Comparison of ENCODE assay signal across 11 cellular contexts in the genomic region with DNA sequence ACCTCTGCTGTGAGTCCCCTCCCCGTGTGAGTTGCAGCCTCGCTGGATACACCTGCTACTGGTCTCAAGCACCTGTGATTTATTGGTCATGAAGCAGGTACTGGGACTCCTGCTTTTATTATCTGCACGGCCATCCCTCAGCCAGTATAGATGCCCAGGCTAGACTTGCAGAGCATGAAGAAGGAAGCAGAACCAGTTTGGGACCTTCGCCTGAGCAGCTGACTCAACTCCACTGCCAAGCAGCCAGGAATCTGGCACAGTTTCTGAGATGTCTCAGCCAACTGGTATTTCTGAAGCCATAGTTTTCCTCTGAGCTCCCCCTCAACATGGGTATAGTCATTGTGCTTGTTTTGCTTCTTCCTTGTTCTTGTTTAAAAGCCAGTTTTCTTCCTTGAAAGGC. TPM values are rescaled to one million over a fixed set of nuclear protein-coding genes. Genes with fewer than 3 reads are reported as not detected.
DNase-seq lines count a peak whose midpoint lies in the region; ATAC-seq, FAIRE-seq and TF ChIP-seq lines count a peak whose summit lies in the region.
"Had no signal": no experiment of that assay in that cellular context is flagged by ENCODE, and none has a peak within 500 bp of the region (broad histone marks: within the 10 kb centered on the region; RNA-seq: fewer than 3 reads in every experiment).

No MANE protein-coding gene starts in this region.

- H2AFZ ChIP-seq in keratinocyte (ENCODE audit: control insufficient read depth, low read length) = peak overlapping the region; percentile 85

- H3K4me1 ChIP-seq in body of pancreas (no peaks in the 10 kb centered on the region), keratinocyte (ENCODE audit: control insufficient read depth, extremely low read depth, insufficient read depth, low read length) (peaks cover 18% of the 10 kb centered on the region), upper lobe of right lung (no peaks in the 10 kb centered on the region)

- no peak for TF ChIP-seq POLR2A in body of pancreas (IDR thresholded peaks at IDR 0.05)

- no peaks in the 10 kb centered on the region for H3K36me3 Mint-ChIP-seq in stimulated activated memory B cell treated with anti-CD40 and anti-IgM and Interleukin-4, amounts not matched to agents 10 μg/mL and 1 μg/mL and 100 μg/mL, for 72 hours

- FAIRE-seq in keratinocyte (lab: Jason Lieb, UNC) = peak; percentile 97
- FAIRE-seq: A204.1, K562 had no signal

- H3K4me3 Mint-ChIP-seq in stimulated activated memory B cell treated with anti-CD40 and anti-IgM and Interleukin-4, amounts not matched to agents 10 μg/mL and 1 μg/mL and 100 μg/mL, for 72 hours = no peak overlapping the region

- H3K9me3 Mint-ChIP-seq in stimulated activated memory B cell treated with anti-CD40 and anti-IgM and Interleukin-4, amounts not matched to agents 10 μg/mL and 1 μg/mL and 100 μg/mL, for 72 hours = peaks cover 7% of the 10 kb centered on the region

- dilution Hi-C loops in keratinocyte (cut with MboI; ENCODE audit: extremely low pct_ligation_motif_present, low sequenced_read_pairs) = no loop called here

- H3K36me3 ChIP-seq in body of pancreas (replicated peaks in 1 of 2; ENCODE audit: insufficient read depth in 1 of 2, low read depth in 2 of 2) = no peaks in the 10 kb centered on the region
- no peaks in the 10 kb centered on the region for H3K36me3 ChIP-seq in keratinocyte (ENCODE audit: control insufficient read depth in 2 of 2, extremely low read depth in 1 of 2, insufficient read depth in 2 of 2, low read length in 2 of 2)
- H3K36me3 ChIP-seq in upper lobe of right lung = no peaks in the 10 kb centered on the region

- no peaks in the 10 kb centered on the region for H3K27me3 Mint-ChIP-seq in stimulated activated memory B cell treated with anti-CD40 and anti-IgM and Interleukin-4, amounts not matched to agents 10 μg/mL and 1 μg/mL and 100 μg/mL, for 72 hours

- no peak overlapping the region for H3K27ac Mint-ChIP-seq in stimulated activated memory B cell treated with anti-CD40 and anti-IgM and Interleukin-4, amounts not matched to agents 10 μg/mL and 1 μg/mL and 100 μg/mL, for 72 hours

- no peak overlapping the region for H3K4me3 ChIP-seq in body of pancreas
- peak overlapping the region in 2 of 3 experiments; percentile 15 to 30 for H3K4me3 ChIP-seq in keratinocyte (ENCODE audit: control insufficient read depth in 2 of 3, extremely low read depth in 1 of 3, insufficient read depth in 2 of 3, low read depth in 1 of 3, low read length in 3 of 3)
- no peak overlapping the region for H3K4me3 ChIP-seq in upper lobe of right lung
- H3K4me3 ChIP-seq: dorsolateral prefrontal cortex, K562 had no signal

- TF ChIP-seq CTCF in body of pancreas (IDR thresholded peaks at IDR 0.05) (no peak), keratinocyte (optimal IDR thresholded peaks at IDR 0.05 in 1 of 3, IDR thresholded peaks at IDR 0.05 in 1 of 3, conservative IDR thresholded peaks at IDR 0.05 in 1 of 3; ENCODE audit: extremely low read depth in 1 of 3, insufficient read depth in 2 of 3, low read length in 3 of 3) (no peak), upper lobe of right lung (IDR thresholded peaks at IDR 0.05) (no peak)

- H3K27me3 ChIP-seq in body of pancreas = no peaks in the 10 kb centered on the region
- no peaks in the 10 kb centered on the region for H3K27me3 ChIP-seq in keratinocyte (ENCODE audit: control insufficient read depth, extremely low read depth, insufficient read depth, low read length)
- no peaks in the 10 kb centered on the region for H3K27me3 ChIP-seq in upper lobe of right lung
- H3K27me3 ChIP-seq: dorsolateral prefrontal cortex had no signal

- peak overlapping the region; percentile 72 for H3K4me2 ChIP-seq in keratinocyte (ENCODE audit: control insufficient read depth, extremely low read depth, insufficient read depth, low read depth, low read length)

- H3K79me2 ChIP-seq in keratinocyte (ENCODE audit: control insufficient read depth, insufficient read depth, low read length) = no peaks in the 10 kb centered on the region

- WGBS in body of pancreas, 2 donors = 18 to 20% methylated on average over 3 to 4 of the region's 4 CpGs

- ATAC-seq in body of pancreas (peak; percentile 55), upper lobe of right lung (peak; percentile 43)
- ATAC-seq in stimulated activated memory B cell treated with anti-CD40 and anti-IgM and Interleukin-4, amounts not matched to agents 10 μg/mL and 1 μg/mL and 100 μg/mL, for 72 hours = no peak
- ATAC-seq: K562 had no signal

- H3K9ac ChIP-seq in keratinocyte (ENCODE audit: control insufficient read depth, extremely low read depth, insufficient read depth, low read length) = peak overlapping the region; percentile 22

- H3K27ac ChIP-seq in body of pancreas (peak overlapping the region in 2 of 4 donors; percentile 17 to 46), keratinocyte (ENCODE audit: control insufficient read depth, insufficient read depth, low read length) (peak overlapping the region; percentile 71), upper lobe of right lung (no peak overlapping the region)

- no peaks in the 10 kb centered on the region for H3K9me1 ChIP-seq in keratinocyte (ENCODE audit: control insufficient read depth, extremely low read depth, insufficient read depth, low read length)

- intact Hi-C loops in body of pancreas (cut with DNase I) (no loop called here), upper lobe of right lung (cut with DNase I) (no loop called here)

- DNase-seq in SIG-M5 treated with dmso at 0.1 percent for 504 hours (lab: John Stamatoyannopoulos, UW; ENCODE audit: unreplicated experiment) = peak; percentile 33
- DNase-seq in SIG-M5 (lab: John Stamatoyannopoulos, UW) = no peak
- DNase-seq in body of pancreas = peak; percentile 15 to 57 (median 46)
- peak; percentile 85 for DNase-seq in keratinocyte (ENCODE audit: low read depth, low spot score)
- no peak for DNase-seq in upper lobe of right lung
- no peak for DNase-seq in iPS-NIHi11 (ENCODE audit: low spot score)
- DNase-seq in NCI-H1436 treated with DMSO at 0.1 percent for 48 hours (lab: John Stamatoyannopoulos, UW) = no peak

- H3K9me3 ChIP-seq in body of pancreas (no peaks in the 10 kb centered on the region), keratinocyte (ENCODE audit: control insufficient read depth, low read depth, low read length) (no peaks in the 10 kb centered on the region), upper lobe of right lung (no peaks in the 10 kb centered on the region)

- no peaks in the 10 kb centered on the region for H4K20me1 ChIP-seq in keratinocyte (ENCODE audit: control insufficient read depth, extremely low read depth, insufficient read depth, low read length)

- H3K4me1 Mint-ChIP-seq in stimulated activated memory B cell treated with anti-CD40 and anti-IgM and Interleukin-4, amounts not matched to agents 10 μg/mL and 1 μg/mL and 100 μg/mL, for 72 hours = no peaks in the 10 kb centered on the region

RNA-seq across cellular contexts. Expression of gene SLC39A12, which starts 28.0 kb away (rescaled TPM):
- total RNA-seq in body of pancreas (not detected), upper lobe of right lung (0.29 TPM)
- polyA plus RNA-seq in keratinocyte = 0.03 to 0.13 TPM (median 0.07 TPM) in 3 replicates
- polyA plus RNA-seq in keratinocyte (2011; ENCODE audit: low read depth) = not detected
- 0.04 and 0.09 TPM in 2 replicates for polyA plus RNA-seq in keratinocyte (2011; cell fraction: cytosol; rRNA removed)
- 0.07 and 0.08 TPM in 2 replicates for polyA plus RNA-seq in keratinocyte (2011; cell fraction: nucleus; rRNA removed)
- not detected in 2 replicates for polyA plus RNA-seq in keratinocyte (2012; ENCODE audit: low replicate concordance)
- 0.07 to 0.16 TPM in 2 of 3 replicates, not detected in the other for polyA minus RNA-seq in keratinocyte
- polyA minus RNA-seq in keratinocyte (2011; cell fraction: cytosol; rRNA and poly(A)+ RNA removed) = not detected
- polyA minus RNA-seq in keratinocyte (2011; cell fraction: nucleus; rRNA and poly(A)+ RNA removed) = not detected in 2 replicates
- total RNA-seq: K562 had no signal
- polyA plus RNA-seq: K562 had no signal

Comparison
In these comparisons a context has a peak if more than half of its experiments do, and no peak if none do; other contexts are left out.
1. DNase-seq: peak in SIG-M5 treated with dmso at 0.1 percent for 504 hours (single experiment), body of pancreas (4 of 4) and keratinocyte (single experiment); none in SIG-M5 (single experiment), upper lobe of right lung (single experiment), iPS-NIHi11 (single experiment) and NCI-H1436 treated with DMSO at 0.1 percent for 48 hours (single experiment).
2. H3K4me3 ChIP-seq: peak in keratinocyte (2 of 3); none in body of pancreas (0 of 2) and upper lobe of right lung (single experiment).